ENCODE assay signal across 19 cellular contexts in the genomic region with DNA sequence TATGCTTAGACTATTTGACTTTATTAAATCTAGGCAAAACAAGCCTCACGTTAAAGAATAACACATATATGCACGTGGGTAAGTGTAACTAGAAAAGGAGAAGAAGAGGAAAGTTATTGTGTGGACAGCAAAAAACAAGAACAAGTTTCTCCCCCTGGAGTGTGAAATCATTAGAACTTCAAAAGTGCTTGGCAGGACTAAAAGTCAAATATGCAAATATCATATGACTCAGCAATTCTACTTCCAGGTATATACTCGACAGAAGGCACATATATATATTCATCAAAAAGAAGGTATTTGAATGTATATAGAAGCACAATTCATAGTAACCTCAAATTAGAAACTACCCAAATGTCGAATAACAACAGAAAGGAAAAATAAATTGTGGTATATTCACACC.
DNase-seq lines count a peak whose midpoint lies in the region; ATAC-seq and TF ChIP-seq lines count a peak whose summit lies in the region.
"Had no signal": no experiment of that assay in that cellular context is flagged by ENCODE, and none has a peak within 500 bp of the region (broad histone marks: within the 10 kb centered on the region; RNA-seq: fewer than 3 reads in every experiment).

No MANE protein-coding gene starts in this region.

- H3K9me3 ChIP-seq in IMR-90 (ENCODE audit: control insufficient read depth, insufficient read depth, low read length) (no peaks in the 10 kb centered on the region), uterus (no peaks in the 10 kb centered on the region)
- H3K9me3 ChIP-seq: BLaER1, SK-N-SH had no signal

- no peak overlapping the region for H2AFZ ChIP-seq in IMR-90 (replicated peaks; ENCODE audit: low read length, poor library complexity)
- H2AFZ ChIP-seq: GM23248 had no signal

- H3K27ac ChIP-seq in IMR-90 (ENCODE audit: insufficient read depth, low read length), result no peak overlapping the region
- no peak overlapping the region for H3K27ac ChIP-seq in uterus
- H3K27ac ChIP-seq: BLaER1, GM23248 had no signal

- H4K5ac ChIP-seq in IMR-90 (ENCODE audit: low read depth, low read length), result no peak overlapping the region

- H3K27me3 Mint-ChIP-seq in nephron progenitor cell (ENCODE audit: low read depth, poor library complexity), result peaks cover 7% of the 10 kb centered on the region

- H3K27me3 ChIP-seq in IMR-90 (ENCODE audit: control insufficient read depth, insufficient read depth, low read length) (no peaks in the 10 kb centered on the region), uterus (no peaks in the 10 kb centered on the region)
- H3K27me3 ChIP-seq: BLaER1 had no signal

- TF ChIP-seq POLR2A in IMR-90 (IDR thresholded peaks at IDR 0.05; ENCODE audit: low read depth, low read length), result no peak
- no peak for TF ChIP-seq POLR2A in uterus (IDR thresholded peaks at IDR 0.05)

- H2BK5ac ChIP-seq in IMR-90 (ENCODE audit: low read depth, low read length, poor library complexity, severe bottlenecking), result no peak overlapping the region

- no peaks in the 10 kb centered on the region for H3K79me1 ChIP-seq in IMR-90 (ENCODE audit: low read depth in 1 of 2, low read length in 2 of 2)

- POLR2A ChIA-PET in IMR-90 (lab: Charles Lee; ENCODE audit: unreplicated experiment), result no interaction called here

- no peak for ATAC-seq in IMR-90 (ENCODE audit: low read depth)

- H2BK120ac ChIP-seq in IMR-90 (ENCODE audit: low read depth, low read length), result no peak overlapping the region

- no peak overlapping the region for H3K18ac ChIP-seq in IMR-90 (ENCODE audit: low read depth, low read length)

- H3K4me1 ChIP-seq in IMR-90 (ENCODE audit: control insufficient read depth, insufficient read depth, low read length), result no peaks in the 10 kb centered on the region
- H3K4me1 ChIP-seq in uterus, result no peaks in the 10 kb centered on the region
- H3K4me1 ChIP-seq: BLaER1 had no signal

- no peak overlapping the region for H2AK9ac ChIP-seq in IMR-90 (replicated peaks; ENCODE audit: low read depth, low read length, poor library complexity)

- dilution Hi-C loops in IMR-90 (cut with HindIII; ENCODE audit: low sequenced_read_pairs, unreplicated experiment), result no loop called here

- H3K27ac Mint-ChIP-seq in nephron progenitor cell, result peak overlapping the region; percentile 81

- no peak overlapping the region for H3K4ac ChIP-seq in IMR-90 (ENCODE audit: low read depth, low read length)

- H3K23ac ChIP-seq in IMR-90 (ENCODE audit: low read depth, low read length), result no peak overlapping the region

- H3K9me3 Mint-ChIP-seq in nephron progenitor cell, result no peaks in the 10 kb centered on the region
- H3K9me3 Mint-ChIP-seq: CD8-positive, alpha-beta memory T cell had no signal

- no peak overlapping the region for H4K8ac ChIP-seq in IMR-90 (ENCODE audit: low read depth in 2 of 2, low read length in 2 of 2)

- intact Hi-C loops in IMR-90 (cut with micrococcal nuclease), result no loop called here
- intact Hi-C loops in uterus (cut with DNase I; ENCODE audit: low total_unique reads), result no loop called here

- CTCF ChIA-PET in IMR-90 (lab: Yijun Ruan, JAX), result no interaction called here

- DNase-seq in NCI-H82 (lab: John Stamatoyannopoulos, UW) (peak; percentile 41), NCI-H82 treated with DMSO at 0.1 percent for 48 hours (lab: John Stamatoyannopoulos, UW; ENCODE audit: unreplicated experiment) (no peak), IMR-90 (no peak), RPMI8226 (peak; percentile 61), nephron progenitor cell (no peak), T-helper 9 cell (no peak), uterus (no peak), epidermal melanocyte (ENCODE audit: insufficient read length, low spot score) (no peak)
- DNase-seq: CD8-positive, alpha-beta memory T cell; EL; GM23248; NCI-H1417; NCI-H187 treated with DMSO at 0.1 percent for 48 hours; NCI-H345; NCI-H748 treated with DMSO at 0.1 percent for 48 hours; SHP77; SK-N-SH; T-helper 1 cell had no signal

- no CpG with 5 or more reads among the region's 4 CpGs for WGBS in IMR-90 (ENCODE audit: extremely low coverage in 2 of 2, insufficient read length in 1 of 2), 2 experiments

- no peak for TF ChIP-seq RAD21 in IMR-90 (IDR thresholded peaks at IDR 0.05; ENCODE audit: low read length)

- in situ Hi-C loops in IMR-90 (cut with MboI; ENCODE audit: low sequenced_read_pairs), result no loop called here

- H4K91ac ChIP-seq in IMR-90 (ENCODE audit: insufficient read depth, low read depth, low read length), result no peak overlapping the region

- no peak overlapping the region for H2BK20ac ChIP-seq in IMR-90 (ENCODE audit: low read depth, low read length)

- no peak overlapping the region for H3K9ac ChIP-seq in IMR-90 (ENCODE audit: low read depth, low read length)
- H3K9ac ChIP-seq: BLaER1, GM23248, SK-N-SH had no signal

- no peaks in the 10 kb centered on the region for H3K36me3 Mint-ChIP-seq in nephron progenitor cell (ENCODE audit: low read depth)
- H3K36me3 Mint-ChIP-seq: CD8-positive, alpha-beta memory T cell had no signal

- H3K9me1 ChIP-seq in IMR-90 (ENCODE audit: insufficient read depth, low read length), result no peaks in the 10 kb centered on the region

- H2AK5ac ChIP-seq in IMR-90 (ENCODE audit: low read depth, low read length), result no peak overlapping the region

- H3K36me3 ChIP-seq in IMR-90 (ENCODE audit: control insufficient read depth, insufficient read depth, low read length) (no peaks in the 10 kb centered on the region), uterus (no peaks in the 10 kb centered on the region)
- H3K36me3 ChIP-seq: BLaER1 had no signal

- TF ChIP-seq CTCF in IMR-90 (conservative IDR thresholded peaks at IDR 0.05; ENCODE audit: low read depth, low read length) (no peak), nephron progenitor cell (IDR thresholded peaks at IDR 0.05) (no peak), uterus (IDR thresholded peaks at IDR 0.05) (no peak)

- H3K4me3 Mint-ChIP-seq in nephron progenitor cell, result no peak overlapping the region
- H3K4me3 Mint-ChIP-seq: CD8-positive, alpha-beta memory T cell had no signal

- H3K4me2 ChIP-seq in IMR-90 (ENCODE audit: low read depth, low read length), result no peak overlapping the region
- H3K4me2 ChIP-seq: BLaER1, SK-N-SH had no signal

- H3K4me1 Mint-ChIP-seq in nephron progenitor cell, result peaks cover 18% of the 10 kb centered on the region
- H3K4me1 Mint-ChIP-seq: CD8-positive, alpha-beta memory T cell had no signal

- no peak overlapping the region for H2BK15ac ChIP-seq in IMR-90 (ENCODE audit: low read depth, low read length)

- H3K4me3 ChIP-seq in IMR-90 (ENCODE audit: insufficient read depth, low read depth, low read length) (no peak overlapping the region), uterus (no peak overlapping the region)
- H3K4me3 ChIP-seq: BLaER1, GM23248 had no signal

- no peaks in the 10 kb centered on the region for H4K20me1 ChIP-seq in IMR-90 (ENCODE audit: insufficient read depth, low read length)
- H4K20me1 ChIP-seq: BLaER1 had no signal

- no peak overlapping the region for H3K14ac ChIP-seq in IMR-90 (replicated peaks; ENCODE audit: low read depth, low read length)

- H3K56ac ChIP-seq in IMR-90 (ENCODE audit: extremely low read depth, insufficient read depth, low read length), result no peak overlapping the region

- BruUV-seq in IMR-90 (replicated peaks; lab: Mats Ljungman, UMichigan), result no TSS peak

TF ChIP-seq in IMR-90, 13 proteins besides CTCF, POLR2A, EP300 and RAD21:
- TF ChIP-seq FOS (IDR thresholded peaks at IDR 0.05; ENCODE audit: low read depth, low read length) (no peak), MAFK (IDR thresholded peaks at IDR 0.05; ENCODE audit: low read depth, low read length) (peak; percentile 79), MAZ (IDR thresholded peaks at IDR 0.05; ENCODE audit: borderline replicate concordance, low read depth, low read length) (no peak), NFE2L2 (IDR thresholded peaks at IDR 0.05; ENCODE audit: low read depth, low read length) (peak; percentile 83)

Comparison
In these comparisons a context has a peak if more than half of its experiments do, and no peak if none do; other contexts are left out.
1. DNase-seq: peak in NCI-H82 (single experiment) and RPMI8226 (single experiment); none in NCI-H82 treated with DMSO at 0.1 percent for 48 hours (single experiment), IMR-90 (single experiment), nephron progenitor cell (single experiment), T-helper 9 cell (single experiment), uterus (0 of 2) and epidermal melanocyte (single experiment).